17 cellular contexts compared by ENCODE assay signal in genomic region chrX:69268637-69269036, GRCh38.
DNase-seq lines count a peak whose midpoint lies in the region; ATAC-seq, FAIRE-seq and TF ChIP-seq lines count a peak whose summit lies in the region.
"Had no signal": no experiment of that assay in that cellular context is flagged by ENCODE, and none has a peak within 500 bp of the region (broad histone marks: within the 10 kb centered on the region; RNA-seq: fewer than 3 reads in every experiment).

No MANE protein-coding gene starts in this region.

- no peak overlapping the region for H2BK120ac ChIP-seq in H9 (ENCODE audit: low read depth, low read length, poor library complexity, severe bottlenecking)

- H4K5ac ChIP-seq in H9 (ENCODE audit: insufficient read length, low read depth, low read length), result no peak overlapping the region

- in situ Hi-C loops in GM12878 (cut with MboI), result no loop called here

- CTCF ChIA-PET in GM12878 (lab: Yijun Ruan, JAX), result no interaction called here
- CTCF ChIA-PET in activated CD8-positive, alpha-beta memory T cell treated with anti-CD3 and anti-CD28 coated beads, Interleukin-2, amount 10 ng/mL, durations not matched to agents 7 days and 5 days (lab: Charles Lee), result no interaction called here
- CTCF ChIA-PET in activated CD8-positive, alpha-beta T cell treated with anti-CD3 and anti-CD28 coated beads, Interleukin-2, amount 10 ng/mL, durations not matched to agents 7 days and 5 days (lab: Charles Lee), result no interaction called here

- H4K8ac ChIP-seq in H9 (replicated peaks; ENCODE audit: insufficient read length, low read depth, low read length), result no peak overlapping the region

- H3K56ac ChIP-seq in H9 (ENCODE audit: insufficient read length, low read depth, low read length), result no peak overlapping the region

- 0% methylated on average over 1 of the region's 1 CpG for WGBS in GM12878 (ENCODE audit: insufficient coverage, insufficient replicate concordance, low lambda C conversion rate, missing lambda C conversion rate)
- WGBS in H9 (ENCODE audit: extremely low coverage, insufficient read length, low lambda C conversion rate), result no CpG with 5 or more reads among the region's 1 CpG

- DNase-seq in DMS53 (lab: John Stamatoyannopoulos, UW) (peak; percentile 53), LoVo (ENCODE audit: low spot score) (peak; percentile 1), GM12878 (ENCODE audit: low read depth, low spot score) (no peak), posterior vena cava (ENCODE audit: low spot score) (peak; percentile 23), H9 (no peak)
- DNase-seq in activated CD8-positive, alpha-beta memory T cell treated with anti-CD3 and anti-CD28 coated beads, Interleukin-2, amount 10 ng/mL, durations not matched to agents 7 days and 5 days, result no peak
- DNase-seq in activated CD8-positive, alpha-beta T cell treated with anti-CD3 and anti-CD28 coated beads, Interleukin-2, amount 10 ng/mL, durations not matched to agents 7 days and 5 days, result no peak
- DNase-seq: BE2C; CD8-positive, alpha-beta T cell; DMS79 treated with DMSO at 0.1 percent for 48 hours; HFFc6; NCI-H187; NCI-H526 treated with DMSO at 0.1 percent for 48 hours; T-helper 1 cell had no signal

- no peaks in the 10 kb centered on the region for H3K79me2 ChIP-seq in GM12878 (ENCODE audit: control insufficient read depth, insufficient read depth, low read length)
- H3K79me2 ChIP-seq in H9 (ENCODE audit: insufficient read depth, low read length), result no peaks in the 10 kb centered on the region

- H3K4me3 Mint-ChIP-seq in activated CD8-positive, alpha-beta memory T cell treated with anti-CD3 and anti-CD28 coated beads, Interleukin-2, amount 10 ng/mL, durations not matched to agents 7 days and 5 days, result no peak overlapping the region
- H3K4me3 Mint-ChIP-seq in activated CD8-positive, alpha-beta T cell treated with anti-CD3 and anti-CD28 coated beads, Interleukin-2, amount 10 ng/mL, durations not matched to agents 7 days and 5 days, result no peak overlapping the region
- no peak overlapping the region for H3K4me3 Mint-ChIP-seq in H9
- H3K4me3 Mint-ChIP-seq: CD8-positive, alpha-beta T cell; HFFc6 had no signal

- POLR2A ChIA-PET in GM12878 (lab: Charles Lee), result no interaction called here
- POLR2A ChIA-PET in activated CD8-positive, alpha-beta T cell treated with anti-CD3 and anti-CD28 coated beads, Interleukin-2, amount 10 ng/mL, durations not matched to agents 7 days and 5 days (lab: Charles Lee), result no interaction called here

- H4K20me1 ChIP-seq in GM12878 (ENCODE audit: control insufficient read depth, insufficient read depth), result no peaks in the 10 kb centered on the region
- no peaks in the 10 kb centered on the region for H4K20me1 ChIP-seq in H9 (ENCODE audit: control insufficient read depth, insufficient read depth, insufficient read length)

- RAD21 ChIA-PET in GM12878 (lab: Charles Lee; ENCODE audit: unreplicated experiment), result no interaction called here

- H2BK15ac ChIP-seq in H9 (ENCODE audit: low read depth, low read length), result no peak overlapping the region

- no peak overlapping the region for H3K4ac ChIP-seq in H9 (ENCODE audit: low read depth, low read length)

- H3K23ac ChIP-seq in H9 (ENCODE audit: insufficient read length, low read depth, low read length), result no peak overlapping the region

- H3K14ac ChIP-seq in H9 (ENCODE audit: insufficient read depth, low read length), result no peak overlapping the region

- H3K27ac ChIP-seq in GM12878 (ENCODE audit: control insufficient read depth, insufficient read depth), result no peak overlapping the region
- no peak overlapping the region for H3K27ac ChIP-seq in H9 (ENCODE audit: insufficient read length, low read depth, low read length)
- H3K27ac ChIP-seq: KMS-11 had no signal

- H2AFZ ChIP-seq in GM12878 (ENCODE audit: control insufficient read depth, low read depth, low read length) (no peak overlapping the region), H9 (ENCODE audit: low read length) (no peak overlapping the region)

- H3K9me3 ChIP-seq in GM12878 (replicated peaks; ENCODE audit: control insufficient read depth, insufficient read depth, low read length) (no peaks in the 10 kb centered on the region), H9 (ENCODE audit: control insufficient read depth, low read depth, low read length) (no peaks in the 10 kb centered on the region)
- H3K9me3 ChIP-seq: BE2C had no signal

- H2AK5ac ChIP-seq in H9 (ENCODE audit: insufficient read length, low read length), result no peak overlapping the region

- H3K27me3 ChIP-seq in GM12878 (replicated peaks in 1 of 2; ENCODE audit: control insufficient read depth in 2 of 2, insufficient read depth in 2 of 2, low read length in 1 of 2), result peaks cover 0 to 2% of the 10 kb centered on the region in 2 experiments; a peak in 1 of 4 replicates
- H3K27me3 ChIP-seq in H9 (ENCODE audit: insufficient read depth, low read length), result peaks cover 25% of the 10 kb centered on the region; the same call in 1 of the 2 replicates
- H3K27me3 ChIP-seq: BE2C had no signal

- no TSS peak for BruUV-seq in GM12878 (replicated peaks; lab: Mats Ljungman, UMichigan)

- FAIRE-seq in GM12878 (lab: Jason Lieb, UNC), result no peak

- no peaks in the 10 kb centered on the region for H3K36me3 ChIP-seq in GM12878 (ENCODE audit: control insufficient read depth in 2 of 2, insufficient read depth in 2 of 2, low read length in 1 of 2)
- H3K36me3 ChIP-seq: BE2C had no signal

- H3K27me3 Mint-ChIP-seq in activated CD8-positive, alpha-beta memory T cell treated with anti-CD3 and anti-CD28 coated beads, Interleukin-2, amount 10 ng/mL, durations not matched to agents 7 days and 5 days, result peaks cover 3% of the 10 kb centered on the region
- H3K27me3 Mint-ChIP-seq in activated CD8-positive, alpha-beta T cell treated with anti-CD3 and anti-CD28 coated beads, Interleukin-2, amount 10 ng/mL, durations not matched to agents 7 days and 5 days (ENCODE audit: low read depth), result peaks cover 3% of the 10 kb centered on the region
- H3K27me3 Mint-ChIP-seq in H9 (ENCODE audit: low read depth), result peaks cover 97% of the 10 kb centered on the region

- intact Hi-C loops in GM12878 (cut with micrococcal nuclease; ENCODE audit: unreplicated experiment) (no loop called here), posterior vena cava (cut with DNase I) (loop anchor here in 1 of 2 donors (5.0 kb wide), 1 partner anchor 1031 kb away; no protein-coding TSS in a partner anchor)

- TF ChIP-seq RAD21 in GM12878 (IDR thresholded peaks at IDR 0.05; ENCODE audit: insufficient read depth, low read depth, low read length), result no peak

- no peak overlapping the region for H4K91ac ChIP-seq in H9 (ENCODE audit: insufficient read length, low read depth, low read length)

- no peak overlapping the region for H3K27ac Mint-ChIP-seq in activated CD8-positive, alpha-beta memory T cell treated with anti-CD3 and anti-CD28 coated beads, Interleukin-2, amount 10 ng/mL, durations not matched to agents 7 days and 5 days
- H3K27ac Mint-ChIP-seq in activated CD8-positive, alpha-beta T cell treated with anti-CD3 and anti-CD28 coated beads, Interleukin-2, amount 10 ng/mL, durations not matched to agents 7 days and 5 days, result no peak overlapping the region
- H3K27ac Mint-ChIP-seq in H9, result no peak overlapping the region
- H3K27ac Mint-ChIP-seq: CD8-positive, alpha-beta T cell; HFFc6 had no signal

- H3K79me1 ChIP-seq in H9 (ENCODE audit: insufficient read depth, low read depth, low read length, poor library complexity, severe bottlenecking), result no peaks in the 10 kb centered on the region

- TF ChIP-seq POLR2A in GM12878 (IDR thresholded peaks at IDR 0.05; ENCODE audit: low read depth, low read length), result no peak

- TF ChIP-seq EP300 in GM12878 (IDR thresholded peaks at IDR 0.05; ENCODE audit: borderline replicate concordance in 1 of 2, control insufficient read depth in 1 of 2, low read depth in 2 of 2, low read length in 2 of 2), result no peak

- TF ChIP-seq CTCF in GM12878 (IDR thresholded peaks at IDR 0.05 in 2 of 3, conservative IDR thresholded peaks at IDR 0.05 in 1 of 3; ENCODE audit: control insufficient read depth in 2 of 3, extremely low read depth in 1 of 3, insufficient read depth in 1 of 3, low read depth in 3 of 3, low read length in 3 of 3), result no peak
- TF ChIP-seq CTCF in H9 (conservative IDR thresholded peaks at IDR 0.05), result no peak

- SMC1A ChIA-PET in GM12878 (lab: Charles Lee; ENCODE audit: uncharacterized antibody, unreplicated experiment), result no interaction called here

- no peaks in the 10 kb centered on the region for H3K23me2 ChIP-seq in H9 (ENCODE audit: insufficient read length, low read depth, low read length, poor library complexity, severe bottlenecking)

- H3K4me1 Mint-ChIP-seq in activated CD8-positive, alpha-beta memory T cell treated with anti-CD3 and anti-CD28 coated beads, Interleukin-2, amount 10 ng/mL, durations not matched to agents 7 days and 5 days, result no peaks in the 10 kb centered on the region
- no peaks in the 10 kb centered on the region for H3K4me1 Mint-ChIP-seq in activated CD8-positive, alpha-beta T cell treated with anti-CD3 and anti-CD28 coated beads, Interleukin-2, amount 10 ng/mL, durations not matched to agents 7 days and 5 days (ENCODE audit: low read depth)
- peaks cover 12 to 15% of the 10 kb centered on the region in 2 experiments for H3K4me1 Mint-ChIP-seq in H9

- H3K4me3 ChIP-seq in GM12878, result no peak overlapping the region

- H3K18ac ChIP-seq in H9 (ENCODE audit: insufficient read length, low read depth, low read length), result no peak overlapping the region

- no peaks in the 10 kb centered on the region for H3K9me3 Mint-ChIP-seq in activated CD8-positive, alpha-beta memory T cell treated with anti-CD3 and anti-CD28 coated beads, Interleukin-2, amount 10 ng/mL, durations not matched to agents 7 days and 5 days (ENCODE audit: low read depth)
- H3K9me3 Mint-ChIP-seq in activated CD8-positive, alpha-beta T cell treated with anti-CD3 and anti-CD28 coated beads, Interleukin-2, amount 10 ng/mL, durations not matched to agents 7 days and 5 days (ENCODE audit: insufficient read depth), result no peaks in the 10 kb centered on the region
- peaks cover 67 to 69% of the 10 kb centered on the region in 2 experiments for H3K9me3 Mint-ChIP-seq in H9
- H3K9me3 Mint-ChIP-seq: CD8-positive, alpha-beta T cell; HFFc6 had no signal

- H3K4me2 ChIP-seq in GM12878 (ENCODE audit: control insufficient read depth, insufficient read depth), result no peak overlapping the region
- no peak overlapping the region for H3K4me2 ChIP-seq in H9 (ENCODE audit: insufficient read depth, insufficient read length, low read length)
- H3K4me2 ChIP-seq: KMS-11 had no signal

- no peaks in the 10 kb centered on the region for H3K36me3 Mint-ChIP-seq in activated CD8-positive, alpha-beta memory T cell treated with anti-CD3 and anti-CD28 coated beads, Interleukin-2, amount 10 ng/mL, durations not matched to agents 7 days and 5 days
- no peaks in the 10 kb centered on the region for H3K36me3 Mint-ChIP-seq in activated CD8-positive, alpha-beta T cell treated with anti-CD3 and anti-CD28 coated beads, Interleukin-2, amount 10 ng/mL, durations not matched to agents 7 days and 5 days (ENCODE audit: low read depth)
- peaks cover 0 to 2% (median 2%) of the 10 kb centered on the region in 3 experiments; a peak in 3 of 7 replicates for H3K36me3 Mint-ChIP-seq in H9 (ENCODE audit: insufficient read depth in 1 of 3, low read depth in 3 of 3)
- H3K36me3 Mint-ChIP-seq: CD8-positive, alpha-beta T cell had no signal

- H3K9ac ChIP-seq in GM12878 (ENCODE audit: control insufficient read depth, insufficient read depth, low read length), result no peak overlapping the region
- H3K9ac ChIP-seq in H9 (ENCODE audit: extremely low read depth, insufficient read length, low read length), result no peak overlapping the region
- H3K9ac ChIP-seq: KMS-11 had no signal

- H2BK20ac ChIP-seq in H9 (ENCODE audit: low read depth, low read length, poor library complexity, severe bottlenecking), result no peak overlapping the region

- no peak overlapping the region for H2BK12ac ChIP-seq in H9 (ENCODE audit: insufficient read length, low read depth, low read length)

- no peak overlapping the region for H3T11ph ChIP-seq in H9 (ENCODE audit: low read length)

- ATAC-seq in GM12878, result no peak
- no peak for ATAC-seq in activated CD8-positive, alpha-beta memory T cell treated with anti-CD3 and anti-CD28 coated beads, Interleukin-2, amount 10 ng/mL, durations not matched to agents 7 days and 5 days
- ATAC-seq in activated CD8-positive, alpha-beta T cell treated with anti-CD3 and anti-CD28 coated beads, Interleukin-2, amount 10 ng/mL, durations not matched to agents 7 days and 5 days, result no peak
- ATAC-seq: CD8-positive, alpha-beta T cell; Panc1; Right ventricle myocardium inferior had no signal

- H2BK5ac ChIP-seq in H9 (ENCODE audit: insufficient read length, low read length), result no peak overlapping the region

- H3K4me1 ChIP-seq in GM12878 (ENCODE audit: control insufficient read depth, insufficient read depth, low read length) (no peaks in the 10 kb centered on the region), H9 (ENCODE audit: insufficient read depth, low read length) (no peaks in the 10 kb centered on the region; the same call in 1 of the 2 replicates)
- H3K4me1 ChIP-seq: BE2C had no signal

Comparison
In these comparisons a context has a peak if more than half of its experiments do, and no peak if none do; other contexts are left out.
1. DNase-seq: peak in DMS53 (single experiment), LoVo (single experiment) and posterior vena cava (single experiment); none in GM12878 (single experiment), activated CD8-positive, alpha-beta memory T cell treated with anti-CD3 and anti-CD28 coated beads, Interleukin-2, amount 10 ng/mL, durations not matched to agents 7 days and 5 days (single experiment), activated CD8-positive, alpha-beta T cell treated with anti-CD3 and anti-CD28 coated beads, Interleukin-2, amount 10 ng/mL, durations not matched to agents 7 days and 5 days (single experiment) and H9 (single experiment).